In the genomic region with DNA sequence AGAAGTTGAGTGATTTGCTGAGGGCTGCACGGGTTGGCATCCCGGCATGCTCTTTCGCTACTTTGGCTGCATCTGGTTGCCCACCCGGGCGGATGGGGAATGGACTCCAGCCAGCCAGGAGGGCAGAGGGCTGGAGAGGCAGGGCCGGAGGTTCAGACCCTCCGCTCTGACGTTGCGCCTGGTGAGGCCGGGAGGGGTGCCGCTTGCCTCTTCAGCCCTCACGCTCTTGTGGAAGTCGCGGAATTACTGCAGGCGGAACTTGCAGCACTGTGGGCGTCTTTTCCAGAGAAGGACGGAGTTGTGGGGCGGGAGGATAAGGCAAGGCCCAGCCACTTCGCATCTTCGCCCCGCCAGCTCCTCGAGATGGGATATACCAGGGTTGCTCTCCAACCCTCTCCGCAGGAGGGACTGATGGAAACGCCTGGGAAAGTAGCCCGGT, we compare ENCODE assay signal across 9 cellular contexts. TPM values are rescaled to one million over a fixed set of nuclear protein-coding genes. Genes with fewer than 3 reads are reported as not detected.
DNase-seq lines count a peak whose midpoint lies in the region; ATAC-seq, FAIRE-seq and TF ChIP-seq lines count a peak whose summit lies in the region.
"Had no signal": no experiment of that assay in that cellular context is flagged by ENCODE, and none has a peak within 500 bp of the region (broad histone marks: within the 10 kb centered on the region; RNA-seq: fewer than 3 reads in every experiment).

No MANE protein-coding gene starts in this region.

- H3K27me3 Mint-ChIP-seq in Calu3 (ENCODE audit: unreplicated experiment) (peaks cover 16% of the 10 kb centered on the region), GM23338 (ENCODE audit: insufficient read depth, low read depth, poor library complexity) (peaks cover 10% of the 10 kb centered on the region)
- H3K27me3 Mint-ChIP-seq in naive thymus-derived CD4-positive, alpha-beta T cell: peaks cover 0 to 2% (median 0%) of the 10 kb centered on the region in 5 donors

- H3K4me1 Mint-ChIP-seq in Calu3 (ENCODE audit: low read depth, unreplicated experiment): peaks cover 31% of the 10 kb centered on the region
- peaks cover 31% of the 10 kb centered on the region for H3K4me1 Mint-ChIP-seq in GM23338
- H3K4me1 Mint-ChIP-seq in naive thymus-derived CD4-positive, alpha-beta T cell: peaks cover 14 to 55% (median 35%) of the 10 kb centered on the region in 7 donors

- H3K27ac Mint-ChIP-seq in Calu3 (ENCODE audit: unreplicated experiment): peak overlapping the region; percentile 73
- H3K27ac Mint-ChIP-seq in GM23338: peak overlapping the region; percentile 98
- H3K27ac Mint-ChIP-seq in naive thymus-derived CD4-positive, alpha-beta T cell: peak overlapping the region; percentile 93 to 97 (median 95)

- no peak overlapping the region for H2BK15ac ChIP-seq in H1 (ENCODE audit: low read length)

- H3K4me3 Mint-ChIP-seq in Calu3 (ENCODE audit: low read depth, unreplicated experiment) (peak overlapping the region; percentile 93), GM23338 (peak overlapping the region; percentile 99)
- peak overlapping the region; percentile 86 to 97 (median 94) for H3K4me3 Mint-ChIP-seq in naive thymus-derived CD4-positive, alpha-beta T cell

- H3K14ac ChIP-seq in H1 (ENCODE audit: insufficient read length): no peak overlapping the region

- H3K27ac ChIP-seq in GM23338 (ENCODE audit: low read depth) (no peak overlapping the region), OCI-LY1 (ENCODE audit: low read depth, low read length, poor library complexity, severe bottlenecking) (no peak overlapping the region), H1 (ENCODE audit: low read depth, low read length) (no peak overlapping the region)
- peak overlapping the region; percentile 83 for H3K27ac ChIP-seq in naive thymus-derived CD4-positive, alpha-beta T cell (ENCODE audit: low read depth, low read length)

- no peak overlapping the region for H2BK120ac ChIP-seq in H1 (replicated peaks; ENCODE audit: low read depth, low read length)

- no peak for TF ChIP-seq CTCF in Calu3 (IDR thresholded peaks at IDR 0.05; ENCODE audit: unreplicated experiment)
- no peak for TF ChIP-seq CTCF in GM23338 (conservative IDR thresholded peaks at IDR 0.05; ENCODE audit: low read depth in 2 of 2)
- no peak for TF ChIP-seq CTCF in OCI-LY1 (IDR thresholded peaks at IDR 0.05; ENCODE audit: low read length)
- TF ChIP-seq CTCF in H1 (IDR thresholded peaks at IDR 0.05; ENCODE audit: control extremely low read depth in 1 of 3, insufficient read depth in 1 of 3, low read depth in 1 of 3, low read length in 3 of 3): no peak

- POLR2A ChIA-PET in H1 (lab: Charles Lee; ENCODE audit: partially characterized antibody): interaction anchor here (0.5 to 1.9 kb wide), 16 partner anchors 10 to 392 kb away, joined by 3 to 15 read pairs (median 4); partner anchors contain the start of genes ARFRP1, PPDPF, TNFRSF6B and TPD52L2
- POLR2A ChIA-PET in naive thymus-derived CD4-positive, alpha-beta T cell (lab: Charles Lee): interaction anchor here (0.8 to 4.5 kb wide), 16 partner anchors 10 to 322 kb away, joined by 3 to 53 read pairs (median 4); partner anchors contain the start of genes GMEB2, HELZ2, LIME1 and PPDPF

- no peaks in the 10 kb centered on the region for H3K36me3 ChIP-seq in GM23338 (ENCODE audit: insufficient read depth)
- peaks cover 27% of the 10 kb centered on the region; the same call in 1 of the 2 replicates for H3K36me3 ChIP-seq in OCI-LY1 (ENCODE audit: insufficient read depth, low read length)
- H3K36me3 ChIP-seq in H1 (ENCODE audit: control insufficient read depth in 2 of 4, insufficient read depth in 4 of 4, low read length in 3 of 4): peaks cover 0 to 15% (median 4%) of the 10 kb centered on the region in 4 experiments; a peak in 4 of 8 replicates
- peaks cover 0 to 33% (median 0%) of the 10 kb centered on the region in 3 experiments for H3K36me3 ChIP-seq in naive thymus-derived CD4-positive, alpha-beta T cell (ENCODE audit: control insufficient read depth in 2 of 3, insufficient read depth in 3 of 3, low read length in 3 of 3)

- peak; percentile 23 for ATAC-seq in GM23338
- ATAC-seq in naive thymus-derived CD4-positive, alpha-beta T cell: no peak

- peaks cover 39% of the 10 kb centered on the region for H3K36me3 Mint-ChIP-seq in Calu3 (ENCODE audit: insufficient read depth, unreplicated experiment)
- peaks cover 27% of the 10 kb centered on the region for H3K36me3 Mint-ChIP-seq in GM23338 (ENCODE audit: low read depth)
- peaks cover 0 to 8% (median 0%) of the 10 kb centered on the region in 5 donors for H3K36me3 Mint-ChIP-seq in naive thymus-derived CD4-positive, alpha-beta T cell

- peak overlapping the region; percentile 66; the same call in 1 of the 2 replicates for H4K8ac ChIP-seq in H1 (ENCODE audit: extremely low read depth, insufficient read depth, low read length)

- no peak for TF ChIP-seq POLR2A in H1 (IDR thresholded peaks at IDR 0.05; ENCODE audit: control extremely low read depth in 1 of 2, low read depth in 2 of 2, low read length in 2 of 2)

- H3F3A ChIP-seq in GM23338 (replicated peaks; ENCODE audit: low read depth) (peaks cover 4% of the 10 kb centered on the region; the same call in 1 of the 2 replicates), OCI-LY1 (ENCODE audit: insufficient read depth, low read length) (no peaks in the 10 kb centered on the region)

- H2BK20ac ChIP-seq in H1 (ENCODE audit: low read length): no peak overlapping the region

- H3K79me2 ChIP-seq in GM23338 (replicated peaks; ENCODE audit: insufficient read depth) (peaks cover 8% of the 10 kb centered on the region), OCI-LY1 (ENCODE audit: insufficient read depth, low read length) (no peaks in the 10 kb centered on the region), H1 (ENCODE audit: control insufficient read depth in 1 of 2, insufficient read depth in 2 of 2, low read length in 2 of 2) (peaks cover 0 to 9% of the 10 kb centered on the region in 2 experiments; a peak in 1 of 4 replicates)

- H3K9me3 Mint-ChIP-seq in Calu3 (ENCODE audit: low read depth, unreplicated experiment) (no peaks in the 10 kb centered on the region), GM23338 (no peaks in the 10 kb centered on the region)
- no peaks in the 10 kb centered on the region for H3K9me3 Mint-ChIP-seq in naive thymus-derived CD4-positive, alpha-beta T cell

- H2AK5ac ChIP-seq in H1 (ENCODE audit: low read depth, low read length): no peak overlapping the region

- no peak for FAIRE-seq in H1 (lab: Jason Lieb, UNC)

- H2BK12ac ChIP-seq in H1 (ENCODE audit: low read depth, low read length): 0 out of 2 replicates have a peak overlapping the region, but pooled peaks have one; percentile 27

- H3K27me3 ChIP-seq in GM23338 (ENCODE audit: insufficient read depth): no peaks in the 10 kb centered on the region
- peaks cover 6% of the 10 kb centered on the region; the same call in 1 of the 2 replicates for H3K27me3 ChIP-seq in OCI-LY1 (ENCODE audit: insufficient read depth, low read length)
- no peaks in the 10 kb centered on the region for H3K27me3 ChIP-seq in H1 (replicated peaks in 1 of 4; ENCODE audit: control insufficient read depth in 3 of 4, extremely low read depth in 1 of 4, insufficient read depth in 3 of 4, low read length in 3 of 4)
- H3K27me3 ChIP-seq in naive thymus-derived CD4-positive, alpha-beta T cell (ENCODE audit: control insufficient read depth in 2 of 2, insufficient read depth in 2 of 2, low read length in 2 of 2): no peaks in the 10 kb centered on the region

- no peak overlapping the region for H3K4ac ChIP-seq in H1 (replicated peaks; ENCODE audit: insufficient read length, low read depth, low read length)

- no peaks in the 10 kb centered on the region; the same call in 1 of the 2 replicates for H4K20me1 ChIP-seq in GM23338 (replicated peaks; ENCODE audit: insufficient read depth)
- no peaks in the 10 kb centered on the region for H4K20me1 ChIP-seq in OCI-LY1 (ENCODE audit: insufficient read depth, low read length)
- H4K20me1 ChIP-seq in H1 (replicated peaks in 1 of 2; ENCODE audit: control insufficient read depth in 1 of 2, insufficient read depth in 2 of 2, low read length in 2 of 2): peaks cover 3 to 4% of the 10 kb centered on the region in 2 experiments

- H3K4me2 ChIP-seq in GM23338 (peak overlapping the region; percentile 95), OCI-LY1 (ENCODE audit: low read length) (peak overlapping the region; percentile 90), H1 (ENCODE audit: insufficient read depth in 1 of 2, low read depth in 2 of 2, low read length in 2 of 2) (peak overlapping the region; percentile 76 to 81)

- no peak overlapping the region for H4K5ac ChIP-seq in H1 (ENCODE audit: insufficient read length, low read depth, low read length)

- intact Hi-C loops in Calu3 (cut with micrococcal nuclease; ENCODE audit: unreplicated experiment): no loop called here
- intact Hi-C loops in naive thymus-derived CD4-positive, alpha-beta T cell (cut with micrococcal nuclease): loop anchor here (1.0 to 10.0 kb wide), 11 partner anchors 16 to 1274 kb away; partner anchors contain the start of genes ARFRP1 (in 2 of the 2), GMEB2 (in 2 of the 2), PRPF6 (in 2 of the 2) and LIME1 (in 1 of the 2)

- no peak overlapping the region; the same call in 1 of the 2 replicates for H2BK5ac ChIP-seq in H1 (ENCODE audit: low read depth, low read length)

- BruUV-seq in Calu3 (replicated peaks; lab: Mats Ljungman, UMichigan): no TSS peak

- no peak overlapping the region for H3K18ac ChIP-seq in H1 (ENCODE audit: extremely low read depth, low read length)

- H2AFZ ChIP-seq in GM23338: peak overlapping the region; percentile 99; the same call in 1 of the 2 replicates
- no peak overlapping the region for H2AFZ ChIP-seq in OCI-LY1 (ENCODE audit: low read length)
- H2AFZ ChIP-seq in H1 (ENCODE audit: low read length): peak overlapping the region; percentile 63; the same call in 1 of the 2 replicates

- DNase-seq in Calu3 (no peak), GM23338 (ENCODE audit: low spot score) (no peak), H1 (ENCODE audit: low read depth in 1 of 2, low spot score in 2 of 2) (no peak), cerebellum (ENCODE audit: low spot score) (no peak), germinal center (ENCODE audit: low spot score) (no peak), ureter (ENCODE audit: low spot score) (no peak)
- no peak for DNase-seq in naive thymus-derived CD4-positive, alpha-beta T cell

- H3K56ac ChIP-seq in H1 (replicated peaks; ENCODE audit: insufficient read length, low read depth, low read length): no peak overlapping the region

- H4K91ac ChIP-seq in H1 (replicated peaks; ENCODE audit: insufficient read length, low read length): no peak overlapping the region

- 8% methylated on average over 23 of the region's 25 CpGs; no CpG with 5 or more reads in 1 of the 2 experiments for WGBS in H1 (ENCODE audit: extremely low coverage in 1 of 2, insufficient coverage in 1 of 2, insufficient read length in 1 of 2, insufficient replicate concordance in 2 of 2, low coverage in 1 of 2, low lambda C conversion rate in 2 of 2, missing lambda C conversion rate in 1 of 2), 2 experiments

- CTCF ChIA-PET in Calu3 (lab: Charles Lee): interaction anchor here (0.8 to 1.1 kb wide), 8 partner anchors 17 to 322 kb away, joined by 3 to 13 read pairs (median 3); partner anchors contain the start of genes ARFRP1, PRPF6, PTK6 and ZGPAT
- CTCF ChIA-PET in H1 (lab: Charles Lee; ENCODE audit: partially characterized antibody): interaction anchor here (1.0 to 1.3 kb wide), 3 partner anchors 21 to 114 kb away, joined by 3 read pairs; no protein-coding TSS in a partner anchor
- CTCF ChIA-PET in naive thymus-derived CD4-positive, alpha-beta T cell (lab: Charles Lee): interaction anchor here (0.7 to 1.3 kb wide), 2 partner anchors 37 to 207 kb away, joined by 3 to 4 read pairs; no protein-coding TSS in a partner anchor

- no peaks in the 10 kb centered on the region; the same call in 1 of the 2 replicates for H3K79me1 ChIP-seq in H1 (ENCODE audit: low read depth, low read length)

- H3K23me2 ChIP-seq in H1 (ENCODE audit: low read depth, low read length): peaks cover 11% of the 10 kb centered on the region

- no peak overlapping the region for H3K23ac ChIP-seq in H1 (ENCODE audit: insufficient read length)

- H3K4me1 ChIP-seq in GM23338 (ENCODE audit: insufficient read depth) (peaks cover 16% of the 10 kb centered on the region), OCI-LY1 (ENCODE audit: insufficient read depth, low read length, severe bottlenecking) (peaks cover 29% of the 10 kb centered on the region), H1 (replicated peaks in 1 of 4; ENCODE audit: control insufficient read depth in 3 of 4, insufficient read depth in 4 of 4, low read length in 3 of 4) (peaks cover 0 to 16% (median 14%) of the 10 kb centered on the region in 4 experiments; a peak in 6 of 7 replicates)
- peaks cover 16 to 20% of the 10 kb centered on the region in 2 donors for H3K4me1 ChIP-seq in naive thymus-derived CD4-positive, alpha-beta T cell (ENCODE audit: control insufficient read depth in 2 of 2, insufficient read depth in 2 of 2, low read length in 2 of 2)

- TF ChIP-seq EP300 in H1 (IDR thresholded peaks at IDR 0.05; ENCODE audit: borderline replicate concordance in 1 of 2, low read depth in 2 of 2, low read length in 2 of 2): no peak

- H3K9me2 ChIP-seq in GM23338 (ENCODE audit: insufficient read depth) (no peaks in the 10 kb centered on the region), OCI-LY1 (ENCODE audit: low read depth, low read length) (no peaks in the 10 kb centered on the region)

- no peak for TF ChIP-seq RAD21 in H1 (IDR thresholded peaks at IDR 0.05 in 1 of 2, conservative IDR thresholded peaks at IDR 0.05 in 1 of 2; ENCODE audit: low read depth in 2 of 2, low read length in 2 of 2)

- peak overlapping the region; percentile 99 for H3K4me3 ChIP-seq in GM23338
- peak overlapping the region; percentile 95 for H3K4me3 ChIP-seq in OCI-LY1 (ENCODE audit: low read depth, low read length, poor library complexity, severe bottlenecking)
- H3K4me3 ChIP-seq in H1 (ENCODE audit: extremely low read depth in 1 of 4, insufficient read depth in 2 of 4, low read depth in 3 of 4, low read length in 4 of 4): peak overlapping the region; percentile 75 to 96 (median 84)
- H3K4me3 ChIP-seq in naive thymus-derived CD4-positive, alpha-beta T cell (ENCODE audit: low read length): peak overlapping the region; percentile 100

- H3K9me3 ChIP-seq in OCI-LY1 (ENCODE audit: low read length) (no peaks in the 10 kb centered on the region), H1 (ENCODE audit: insufficient read depth in 2 of 2, low read depth in 1 of 2, low read length in 1 of 2) (no peaks in the 10 kb centered on the region)
- no peaks in the 10 kb centered on the region for H3K9me3 ChIP-seq in naive thymus-derived CD4-positive, alpha-beta T cell (ENCODE audit: control insufficient read depth in 2 of 3, low read length in 3 of 3)

- H3K9ac ChIP-seq in OCI-LY1 (ENCODE audit: low read length) (peak overlapping the region; percentile 94), H1 (replicated peaks in 1 of 4; ENCODE audit: extremely low read depth in 1 of 4, low read depth in 3 of 4, low read length in 3 of 4) (peak overlapping the region in 3 of 4 experiments; percentile 1 to 44 (median 20); a peak in 4 of 7 replicates)

RNA-seq across cellular contexts. Expression of gene RTEL1, which starts 0.7 kb away (rescaled TPM):
- total RNA-seq in Calu3 (2022): 39.1 and 39.8 TPM in 2 replicates
- 26.5 and 34.5 TPM in 2 replicates for total RNA-seq in GM23338 (2014; rRNA removed; shearing (Covaris generic))
- 13.5 and 14.2 TPM in 2 replicates for polyA plus RNA-seq in GM23338 (2016; fragmentation: Nextera tagmentation; extraction: Ambion mirVana)
- total RNA-seq in H1 (2021; fragmentation: NEBNext Ultra II Directional; extraction: Animal tissue kit (Norgen Biotek cat#: 25700)): 37.1 and 37.8 TPM in 2 replicates
- 16.2 and 24.3 TPM in 2 replicates for polyA plus RNA-seq in H1 (2011; rRNA removed)
- polyA plus RNA-seq in H1 (2011; cell fraction: cytosol; rRNA removed): 19.7 TPM
- polyA plus RNA-seq in H1 (2011; cell fraction: nucleus; rRNA removed): 181 TPM
- 17.9 to 26.4 TPM (median 23.9 TPM) in 4 replicates for polyA plus RNA-seq in H1 (2012, experiment 1 of 2)
- 18.4 TPM for polyA plus RNA-seq in H1 (2012, experiment 2 of 2)
- polyA plus RNA-seq in H1 (2013, experiment 1 of 2): 14.4 TPM
- 12.9 TPM for polyA plus RNA-seq in H1 (2013, experiment 2 of 2)
- polyA minus RNA-seq in H1 (2011; rRNA and poly(A)+ RNA removed): 46.2 and 51.7 TPM in 2 replicates
- polyA minus RNA-seq in H1 (2011; cell fraction: cytosol; rRNA and poly(A)+ RNA removed): 23.6 TPM
- polyA minus RNA-seq in H1 (2011; cell fraction: nucleus; rRNA and poly(A)+ RNA removed): 47.6 TPM
- 10 to 100 TPM; 28.4 to 47.2 (median 32.4) TPM for total RNA-seq in naive thymus-derived CD4-positive, alpha-beta T cell
- 1 to 10 TPM; 1.9 to 8.6 TPM for polyA plus RNA-seq in naive thymus-derived CD4-positive, alpha-beta T cell
- 13.4 TPM for total RNA-seq in cerebellum
- 45.9 TPM for total RNA-seq in ureter

RNA-seq across cellular contexts. Expression of gene STMN3, which starts 5.5 kb away (rescaled TPM):
- 2.0 and 2.3 TPM in 2 replicates for total RNA-seq in Calu3 (2022)
- total RNA-seq in GM23338 (2014; rRNA removed; shearing (Covaris generic)): 42.7 and 61.3 TPM in 2 replicates
- polyA plus RNA-seq in GM23338 (2016; fragmentation: Nextera tagmentation; extraction: Ambion mirVana): 28.6 and 29.7 TPM in 2 replicates
- 63.1 and 71.6 TPM in 2 replicates for total RNA-seq in H1 (2021; fragmentation: NEBNext Ultra II Directional; extraction: Animal tissue kit (Norgen Biotek cat#: 25700))
- 51.5 and 70.8 TPM in 2 replicates for polyA plus RNA-seq in H1 (2011; rRNA removed)
- polyA plus RNA-seq in H1 (2011; cell fraction: cytosol; rRNA removed): 60.4 TPM
- 122 TPM for polyA plus RNA-seq in H1 (2011; cell fraction: nucleus; rRNA removed)
- 42.7 to 63.6 TPM (median 56.4 TPM) in 4 replicates for polyA plus RNA-seq in H1 (2012, experiment 1 of 2)
- 53.7 TPM for polyA plus RNA-seq in H1 (2012, experiment 2 of 2)
- 35.5 TPM for polyA plus RNA-seq in H1 (2013, experiment 1 of 2)
- 37.5 TPM for polyA plus RNA-seq in H1 (2013, experiment 2 of 2)
- 11.2 and 14.8 TPM in 2 replicates for polyA minus RNA-seq in H1 (2011; rRNA and poly(A)+ RNA removed)
- 20.3 TPM for polyA minus RNA-seq in H1 (2011; cell fraction: cytosol; rRNA and poly(A)+ RNA removed)
- polyA minus RNA-seq in H1 (2011; cell fraction: nucleus; rRNA and poly(A)+ RNA removed): 11.5 TPM
- 100 to 1,000 TPM in 2 of 5 experiments, 10 to 100 TPM in 3; 34.2 to 122 (median 70.3) TPM for total RNA-seq in naive thymus-derived CD4-positive, alpha-beta T cell
- 10 to 100 TPM; 33.5 to 37.0 TPM for polyA plus RNA-seq in naive thymus-derived CD4-positive, alpha-beta T cell
- total RNA-seq in cerebellum: 66.7 TPM
- 16.5 TPM for total RNA-seq in ureter

RNA-seq across cellular contexts. Expression of gene GMEB2, which starts 31.9 kb away (rescaled TPM):
- total RNA-seq in Calu3 (2022): 18.6 and 18.8 TPM in 2 replicates
- total RNA-seq in GM23338 (2014; rRNA removed; shearing (Covaris generic)): 19.3 and 20.6 TPM in 2 replicates
- polyA plus RNA-seq in GM23338 (2016; fragmentation: Nextera tagmentation; extraction: Ambion mirVana): 4.4 and 4.9 TPM in 2 replicates
- 12.9 and 14.2 TPM in 2 replicates for total RNA-seq in H1 (2021; fragmentation: NEBNext Ultra II Directional; extraction: Animal tissue kit (Norgen Biotek cat#: 25700))
- polyA plus RNA-seq in H1 (2011; rRNA removed): 14.2 and 19.1 TPM in 2 replicates
- polyA plus RNA-seq in H1 (2011; cell fraction: cytosol; rRNA removed): 11.7 TPM
- polyA plus RNA-seq in H1 (2011; cell fraction: nucleus; rRNA removed): 19.6 TPM
- 8.1 to 13.0 TPM (median 12.1 TPM) in 4 replicates for polyA plus RNA-seq in H1 (2012, experiment 1 of 2)
- 11.4 TPM for polyA plus RNA-seq in H1 (2012, experiment 2 of 2)
- 8.3 TPM for polyA plus RNA-seq in H1 (2013, experiment 1 of 2)
- polyA plus RNA-seq in H1 (2013, experiment 2 of 2): 8.1 TPM
- 7.5 TPM in 2 replicates for polyA minus RNA-seq in H1 (2011; rRNA and poly(A)+ RNA removed)
- 8.1 TPM for polyA minus RNA-seq in H1 (2011; cell fraction: cytosol; rRNA and poly(A)+ RNA removed)
- polyA minus RNA-seq in H1 (2011; cell fraction: nucleus; rRNA and poly(A)+ RNA removed): 6.3 TPM
- 10 to 100 TPM; 17.4 to 30.2 (median 24.6) TPM for total RNA-seq in naive thymus-derived CD4-positive, alpha-beta T cell
- polyA plus RNA-seq in naive thymus-derived CD4-positive, alpha-beta T cell: 10 to 100 TPM; 11.0 to 21.9 TPM
- total RNA-seq in cerebellum: 7.3 TPM
- 13.3 TPM for total RNA-seq in ureter

RNA-seq across cellular contexts. Expression of gene TNFRSF6B, which starts 37.7 kb away (rescaled TPM):
- total RNA-seq in Calu3 (2022) (not detected in 2 replicates), cerebellum (0.82 TPM), ureter (19.8 TPM)
- total RNA-seq in GM23338 (2014; rRNA removed; shearing (Covaris generic)): 0.28 and 3.8 TPM in 2 replicates
- polyA plus RNA-seq in GM23338 (2016; fragmentation: Nextera tagmentation; extraction: Ambion mirVana) (not detected in 2 replicates), H1 (2011; rRNA removed) (3.1 and 5.4 TPM in 2 replicates)
- total RNA-seq in H1 (2021; fragmentation: NEBNext Ultra II Directional; extraction: Animal tissue kit (Norgen Biotek cat#: 25700)): not detected in 2 replicates
- polyA plus RNA-seq in H1 (2011; cell fraction: cytosol; rRNA removed): 2.5 TPM
- 16.8 TPM for polyA plus RNA-seq in H1 (2011; cell fraction: nucleus; rRNA removed)
- polyA plus RNA-seq in H1 (2012, experiment 1 of 2): 0.27 to 1.6 TPM (median 0.43 TPM) in 3 of 4 replicates, not detected in the other
- polyA plus RNA-seq in H1 (2012, experiment 2 of 2): 0.39 TPM
- 0.75 TPM for polyA plus RNA-seq in H1 (2013, experiment 1 of 2)
- 0.96 TPM for polyA plus RNA-seq in H1 (2013, experiment 2 of 2)
- not detected in 2 replicates for polyA minus RNA-seq in H1 (2011; rRNA and poly(A)+ RNA removed)
- not detected for polyA minus RNA-seq in H1 (2011; cell fraction: cytosol; rRNA and poly(A)+ RNA removed)
- 1.1 TPM for polyA minus RNA-seq in H1 (2011; cell fraction: nucleus; rRNA and poly(A)+ RNA removed)
- under 1 TPM in 1 of 5 experiments, not detected in 4; 0.74 TPM for total RNA-seq in naive thymus-derived CD4-positive, alpha-beta T cell
- under 1 TPM in 1 of 2 donors, not detected in 1; 0.22 TPM for polyA plus RNA-seq in naive thymus-derived CD4-positive, alpha-beta T cell
- total RNA-seq: T-helper 1 cell treated with Interleukin-12 subunit alpha and Interleukin-12 subunit beta and Interleukin-4 antibody, amounts not matched to agents 30 ng/mL and 1 ng/mL, for 36 hours had no signal

RNA-seq across cellular contexts. Expression of gene ARFRP1, which starts 49.0 kb away (rescaled TPM):
- total RNA-seq in Calu3 (2022): 74.0 and 85.1 TPM in 2 replicates
- 19.0 and 24.6 TPM in 2 replicates for total RNA-seq in GM23338 (2014; rRNA removed; shearing (Covaris generic))
- polyA plus RNA-seq in GM23338 (2016; fragmentation: Nextera tagmentation; extraction: Ambion mirVana): 16.7 and 18.6 TPM in 2 replicates
- 21.9 and 22.9 TPM in 2 replicates for total RNA-seq in H1 (2021; fragmentation: NEBNext Ultra II Directional; extraction: Animal tissue kit (Norgen Biotek cat#: 25700))
- 12.9 and 19.4 TPM in 2 replicates for polyA plus RNA-seq in H1 (2011; rRNA removed)
- polyA plus RNA-seq in H1 (2011; cell fraction: cytosol; rRNA removed): 23.2 TPM
- 32.0 TPM for polyA plus RNA-seq in H1 (2011; cell fraction: nucleus; rRNA removed)
- 12.3 to 20.2 TPM (median 18.9 TPM) in 4 replicates for polyA plus RNA-seq in H1 (2012, experiment 1 of 2)
- 9.1 TPM for polyA plus RNA-seq in H1 (2012, experiment 2 of 2)
- 7.5 TPM for polyA plus RNA-seq in H1 (2013, experiment 1 of 2)
- polyA plus RNA-seq in H1 (2013, experiment 2 of 2): 7.8 TPM
- 12.9 and 15.4 TPM in 2 replicates for polyA minus RNA-seq in H1 (2011; rRNA and poly(A)+ RNA removed)
- 10.6 TPM for polyA minus RNA-seq in H1 (2011; cell fraction: cytosol; rRNA and poly(A)+ RNA removed)
- 34.7 TPM for polyA minus RNA-seq in H1 (2011; cell fraction: nucleus; rRNA and poly(A)+ RNA removed)
- total RNA-seq in naive thymus-derived CD4-positive, alpha-beta T cell: 10 to 100 TPM; 55.4 to 92.1 (median 66.2) TPM
- 100 to 1,000 TPM in 1 of 2 donors, 10 to 100 TPM in 1; 89.1 to 108 TPM for polyA plus RNA-seq in naive thymus-derived CD4-positive, alpha-beta T cell
- total RNA-seq in cerebellum: 17.3 TPM
- 69.8 TPM for total RNA-seq in ureter
